In genomic region chr11:59259867-59260475, GRCh38 we compare ENCODE assay signal across 23 cellular contexts. TPM values are rescaled to one million over a fixed set of nuclear protein-coding genes. Genes with fewer than 3 reads are reported as not detected.
DNase-seq lines count a peak whose midpoint lies in the region; ATAC-seq, FAIRE-seq and TF ChIP-seq lines count a peak whose summit lies in the region.
"Had no signal": no experiment of that assay in that cellular context is flagged by ENCODE, and none has a peak within 500 bp of the region (broad histone marks: within the 10 kb centered on the region; RNA-seq: fewer than 3 reads in every experiment).

No MANE protein-coding gene starts in this region.

- H3K4me1 Mint-ChIP-seq in memory B cell: peaks cover 29% of the 10 kb centered on the region

- H3K27ac Mint-ChIP-seq in memory B cell: peak overlapping the region; percentile 62
- H3K27ac Mint-ChIP-seq: activated CD4-positive, alpha-beta memory T cell treated with anti-CD3 and anti-CD28 coated beads for 36 hours; activated naive CD4-positive, alpha-beta T cell treated with anti-CD3 and anti-CD28 coated beads, Interleukin-2, amount 50 U/mL, for 72 hours; T-helper 1 cell treated with Interleukin-12 subunit alpha and Interleukin-12 subunit beta and Interleukin-4 antibody, amounts not matched to agents 30 μg/mL and 1 μg/mL, for 36 hours had no signal

- H3K36me3 ChIP-seq in colonic mucosa: no peaks in the 10 kb centered on the region
- H3K36me3 ChIP-seq: upper lobe of right lung had no signal

- H3K9ac ChIP-seq in colonic mucosa (ENCODE audit: low read depth in 2 of 2, low read length in 2 of 2): no peak overlapping the region
- H3K9ac ChIP-seq: parathyroid adenoma had no signal

- no peaks in the 10 kb centered on the region for H3K4me1 ChIP-seq in colonic mucosa
- H3K4me1 ChIP-seq: parathyroid adenoma, upper lobe of right lung had no signal

- H3K27me3 Mint-ChIP-seq in memory B cell: no peaks in the 10 kb centered on the region
- H3K27me3 Mint-ChIP-seq: activated CD4-positive, alpha-beta memory T cell treated with anti-CD3 and anti-CD28 coated beads for 36 hours; naive B cell had no signal

- H3K9me3 ChIP-seq in colonic mucosa: no peaks in the 10 kb centered on the region
- H3K9me3 ChIP-seq: upper lobe of right lung had no signal

- no peak overlapping the region for H3K4me3 Mint-ChIP-seq in memory B cell
- H3K4me3 Mint-ChIP-seq: activated CD4-positive, alpha-beta memory T cell treated with anti-CD3 and anti-CD28 coated beads for 36 hours; T-helper 1 cell treated with Interleukin-12 subunit alpha and Interleukin-12 subunit beta and Interleukin-4 antibody, amounts not matched to agents 30 μg/mL and 1 μg/mL, for 36 hours had no signal

- no peak overlapping the region for H3K4me3 ChIP-seq in colonic mucosa
- H3K4me3 ChIP-seq: upper lobe of right lung had no signal

- H3K9me3 Mint-ChIP-seq in memory B cell: no peaks in the 10 kb centered on the region
- H3K9me3 Mint-ChIP-seq: activated CD4-positive, alpha-beta memory T cell treated with anti-CD3 and anti-CD28 coated beads for 36 hours; activated naive CD4-positive, alpha-beta T cell treated with anti-CD3 and anti-CD28 coated beads, Interleukin-2, amount 50 U/mL, for 72 hours; T-helper 1 cell treated with Interleukin-12 subunit alpha and Interleukin-12 subunit beta and Interleukin-4 antibody, amounts not matched to agents 30 μg/mL and 1 μg/mL, for 36 hours had no signal

- no peak for TF ChIP-seq CTCF in colonic mucosa (IDR thresholded peaks at IDR 0.05)

- ATAC-seq in GM21390 (IDR thresholded peaks at IDR 0.05; ENCODE audit: unreplicated experiment) (peak; percentile 50), HG03060 (IDR thresholded peaks at IDR 0.05; ENCODE audit: low read depth, unreplicated experiment) (peak; percentile 39), memory B cell (ENCODE audit: low read depth) (no peak)
- ATAC-seq: activated naive CD4-positive, alpha-beta T cell treated with anti-CD3 and anti-CD28 coated beads, Interleukin-2, amount 50 U/mL, for 72 hours; upper lobe of right lung had no signal

- no peaks in the 10 kb centered on the region for H3K36me3 Mint-ChIP-seq in memory B cell
- H3K36me3 Mint-ChIP-seq: activated CD4-positive, alpha-beta memory T cell treated with anti-CD3 and anti-CD28 coated beads for 36 hours; activated naive CD4-positive, alpha-beta T cell treated with anti-CD3 and anti-CD28 coated beads, Interleukin-2, amount 50 U/mL, for 72 hours; naive B cell had no signal

- no peak overlapping the region for H3K27ac ChIP-seq in colonic mucosa
- H3K27ac ChIP-seq: parathyroid adenoma, upper lobe of right lung, VCaP had no signal

- DNase-seq in GM18507 (ENCODE audit: extremely low spot score, insufficient read length, low read depth) (no peak), memory B cell (ENCODE audit: low spot score in 2 of 2) (no peak), NOMO-1 treated with DMSO at 0.1 percent for 48 hours (lab: John Stamatoyannopoulos, UW; ENCODE audit: unreplicated experiment) (no peak), NCI-H2171 treated with DMSO at 0.1 percent for 48 hours (lab: John Stamatoyannopoulos, UW) (no peak), colonic mucosa (no peak), A172 (ENCODE audit: low spot score) (no peak)
- DNase-seq: activated CD4-positive, alpha-beta memory T cell treated with anti-CD3 and anti-CD28 coated beads for 36 hours; activated T-cell treated with anti-CD3 and anti-CD28 coated beads, Interleukin-2, amount 50 U/mL, for 1 hour; KBM-7; MV-4-11; naive B cell; NCI-H1930; NCI-H524; SHP77; upper lobe of right lung had no signal

- intact Hi-C loops in colonic mucosa (cut with DNase I): no loop called here

- peak; percentile 31 for FAIRE-seq in GM18507 (lab: Jason Lieb, UNC)
- FAIRE-seq: endometrium had no signal

- H3K27me3 ChIP-seq in colonic mucosa: no peaks in the 10 kb centered on the region
- H3K27me3 ChIP-seq: upper lobe of right lung had no signal

RNA-seq across cellular contexts. Expression of gene MPEG1, which starts 47.2 kb away (rescaled TPM):
- 10 to 100 TPM in 1 of 2 donors, 1 to 10 TPM in 1; 4.7 to 17.6 TPM for total RNA-seq in colonic mucosa
- total RNA-seq in A172 (2014; rRNA removed; shearing (Covaris generic)): not detected in 2 replicates
- total RNA-seq: activated CD4-positive, alpha-beta memory T cell treated with anti-CD3 and anti-CD28 coated beads for 36 hours; activated naive CD4-positive, alpha-beta T cell treated with anti-CD3 and anti-CD28 coated beads, Interleukin-2, amount 50 U/mL, for 72 hours; lung microvascular endothelial cell had no signal
